ENCODE assay signal across 22 cellular contexts in genomic region chr5:135694016-135694415, GRCh38.
"Had no signal": no experiment of that assay in that cellular context is flagged by ENCODE, and none has a peak within 500 bp of the region (broad histone marks: within the 10 kb centered on the region; RNA-seq: fewer than 3 reads in every experiment).

No MANE protein-coding gene starts in this region.

- H3K4me1 Mint-ChIP-seq: activated CD4-positive, alpha-beta T cell treated with anti-CD3 and anti-CD28 coated beads, Interleukin-2, amount 10 ng/mL, durations not matched to agents 7 days and 5 days; activated naive CD8-positive, alpha-beta T cell treated with anti-CD3 and anti-CD28 coated beads, Interleukin-2, amount 50 U/mL, for 24 hours; natural killer cell had no signal

- H3K27me3 ChIP-seq: thyroid gland, upper lobe of right lung had no signal

- DNase-seq: activated CD4-positive, alpha-beta T cell treated with anti-CD3 and anti-CD28 coated beads, Interleukin-2, amount 10 ng/mL, durations not matched to agents 7 days and 5 days; activated CD4-positive, CD25-positive, alpha-beta regulatory T cell treated with anti-CD3 and anti-CD28 coated beads, Interleukin-2, amount 50 U/mL, for 72 hours; activated gamma-delta T cell; activated naive CD4-positive, alpha-beta T cell treated with anti-CD3 and anti-CD28 coated beads, Interleukin-2, amount 50 U/mL, for 16 hours; activated naive CD8-positive, alpha-beta T cell treated with anti-CD3 and anti-CD28 coated beads, Interleukin-2, amount 50 U/mL, for 24 hours; effector CD4-positive, alpha-beta T cell; heart left ventricle; kidney; natural killer cell; retina; stimulated activated CD4-positive, alpha-beta T cell treated with anti-CD3 and anti-CD28 coated beads, Interleukin-12 subunit alpha, Interleukin-12 subunit beta, amount 100 ng/mL, for 4 hours; stimulated activated CD4-positive, alpha-beta T cell treated with anti-CD3 and anti-CD28 coated beads, Interleukin-4, amount 100 ng/mL, for 4 hours; stimulated activated naive CD8-positive, alpha-beta T cell treated with anti-CD3 and anti-CD28 coated beads, Interleukin-15, Interleukin-2, amounts not matched to agents 100 U/mL and 50 U/mL, for 24 hours; upper lobe of right lung had no signal

- H3K27ac Mint-ChIP-seq: activated CD4-positive, alpha-beta T cell treated with anti-CD3 and anti-CD28 coated beads, Interleukin-2, amount 10 ng/mL, durations not matched to agents 7 days and 5 days; activated CD8-positive, alpha-beta T cell treated with anti-CD3 and anti-CD28 coated beads, Interleukin-2, amount 10 ng/mL, durations not matched to agents 7 days and 5 days; activated naive CD8-positive, alpha-beta T cell treated with anti-CD3 and anti-CD28 coated beads, Interleukin-2, amount 50 U/mL, for 24 hours; activated T-helper 1 cell treated with anti-CD3 and anti-CD28 coated beads, Interleukin-12 subunit alpha, Interleukin-12 subunit beta, Interleukin-2, Interleukin-4 antibody, amounts not matched to agents 30 ng/mL and 10 ng/mL and 1 ng/mL, durations not matched to agents 14 hours and 24 hours and 36 hours; mesothelial cell of epicardium; natural killer cell; progenitor cell of endocrine pancreas; T-helper 2 cell treated with Interferon-gamma antibody and Interleukin-4, amounts not matched to agents 5 μg/mL and 100 μg/mL, for 36 hours had no signal

- H3K4me1 ChIP-seq: heart left ventricle, upper lobe of right lung had no signal

- ATAC-seq: activated CD8-positive, alpha-beta T cell treated with anti-CD3 and anti-CD28 coated beads, Interleukin-2, amount 10 ng/mL, durations not matched to agents 7 days and 5 days; activated naive CD8-positive, alpha-beta T cell treated with anti-CD3 and anti-CD28 coated beads, Interleukin-2, amount 50 U/mL, for 24 hours; left lobe of liver; natural killer cell; stimulated activated naive CD8-positive, alpha-beta T cell treated with anti-CD3 and anti-CD28 coated beads, Interleukin-15, Interleukin-2, amounts not matched to agents 100 U/mL and 50 U/mL, for 24 hours; upper lobe of right lung had no signal

- H3K27ac ChIP-seq: heart left ventricle, thyroid gland, upper lobe of right lung, VCaP had no signal

- H3K4me3 ChIP-seq: heart left ventricle, thyroid gland, upper lobe of right lung had no signal

- H3K4me3 Mint-ChIP-seq: activated CD4-positive, alpha-beta T cell treated with anti-CD3 and anti-CD28 coated beads, Interleukin-2, amount 10 ng/mL, durations not matched to agents 7 days and 5 days; activated CD8-positive, alpha-beta T cell treated with anti-CD3 and anti-CD28 coated beads, Interleukin-2, amount 10 ng/mL, durations not matched to agents 7 days and 5 days; activated naive CD8-positive, alpha-beta T cell treated with anti-CD3 and anti-CD28 coated beads, Interleukin-2, amount 50 U/mL, for 24 hours; activated T-helper 1 cell treated with anti-CD3 and anti-CD28 coated beads, Interleukin-12 subunit alpha, Interleukin-12 subunit beta, Interleukin-2, Interleukin-4 antibody, amounts not matched to agents 30 ng/mL and 10 ng/mL and 1 ng/mL, durations not matched to agents 14 hours and 24 hours and 36 hours; mesothelial cell of epicardium; natural killer cell; T-helper 2 cell treated with Interferon-gamma antibody and Interleukin-4, amounts not matched to agents 5 μg/mL and 100 μg/mL, for 36 hours had no signal

- H3K9me3 Mint-ChIP-seq: activated CD4-positive, alpha-beta T cell treated with anti-CD3 and anti-CD28 coated beads, Interleukin-2, amount 10 ng/mL, durations not matched to agents 7 days and 5 days; activated naive CD8-positive, alpha-beta T cell treated with anti-CD3 and anti-CD28 coated beads, Interleukin-2, amount 50 U/mL, for 24 hours; activated T-helper 1 cell treated with anti-CD3 and anti-CD28 coated beads, Interleukin-12 subunit alpha, Interleukin-12 subunit beta, Interleukin-2, Interleukin-4 antibody, amounts not matched to agents 30 ng/mL and 10 ng/mL and 1 ng/mL, durations not matched to agents 14 hours and 24 hours and 36 hours; natural killer cell; T-helper 2 cell treated with Interferon-gamma antibody and Interleukin-4, amounts not matched to agents 5 μg/mL and 100 μg/mL, for 36 hours had no signal

- H3K36me3 ChIP-seq: heart left ventricle, thyroid gland, upper lobe of right lung had no signal

- H3K36me3 Mint-ChIP-seq: mesothelial cell of epicardium, natural killer cell had no signal

- H3K9me3 ChIP-seq: heart left ventricle, thyroid gland, upper lobe of right lung had no signal
